In genomic region chr11:21785351-21785750, GRCh38 we compare ENCODE assay signal across 8 cellular contexts.
"Had no signal": no experiment of that assay in that cellular context is flagged by ENCODE, and none has a peak within 500 bp of the region (broad histone marks: within the 10 kb centered on the region; RNA-seq: fewer than 3 reads in every experiment).

No MANE protein-coding gene starts in this region.

- H3K27ac ChIP-seq: GM23248, HL-60 had no signal

- H3K9me3 ChIP-seq: HAP-1 had no signal

- H3K36me3 ChIP-seq: HAP-1 had no signal

- H3K9ac ChIP-seq: GM23248 had no signal

- H3K4me3 ChIP-seq: GM23248, HAP-1 had no signal

- ATAC-seq: HCT116, HepG2 had no signal

- DNase-seq: GM23248, GOT3, H7, HFFc6 had no signal

- H3K4me1 ChIP-seq: HAP-1 had no signal

- H2AFZ ChIP-seq: GM23248 had no signal
